Comparison of ENCODE assay signal across 12 cellular contexts in genomic region chr1:117570988-117571409, GRCh38. TPM values are rescaled to one million over a fixed set of nuclear protein-coding genes. Genes with fewer than 3 reads are reported as not detected.
DNase-seq lines count a peak whose midpoint lies in the region; ATAC-seq and TF ChIP-seq lines count a peak whose summit lies in the region.
"Had no signal": no experiment of that assay in that cellular context is flagged by ENCODE, and none has a peak within 500 bp of the region (broad histone marks: within the 10 kb centered on the region; RNA-seq: fewer than 3 reads in every experiment).

No MANE protein-coding gene starts in this region.

- no peaks in the 10 kb centered on the region for H3K27me3 ChIP-seq in parathyroid adenoma (ENCODE audit: control insufficient read depth, insufficient read depth, low read length)
- H3K27me3 ChIP-seq: right lobe of liver had no signal

- H3K9ac ChIP-seq in parathyroid adenoma = no peak overlapping the region

- H3K79me2 ChIP-seq in parathyroid adenoma = no peaks in the 10 kb centered on the region

- H2AFZ ChIP-seq in parathyroid adenoma = peak overlapping the region; percentile 5

- DNase-seq in DMS79 treated with DMSO at 0.1 percent for 48 hours (lab: John Stamatoyannopoulos, UW) = peak; percentile 26
- peak; percentile 76 for DNase-seq in NCI-H187 treated with DMSO at 0.1 percent for 48 hours (lab: John Stamatoyannopoulos, UW)
- peak; percentile 35 for DNase-seq in epithelial cell of esophagus (ENCODE audit: low read depth)
- no peak for DNase-seq in dermis blood vessel endothelial cell
- no peak for DNase-seq in NCI-H2227 (lab: John Stamatoyannopoulos, UW; ENCODE audit: unreplicated experiment)
- DNase-seq in NCI-H345 treated with DMSO at 0.1 percent for 48 hours (lab: John Stamatoyannopoulos, UW; ENCODE audit: unreplicated experiment) = no peak
- DNase-seq: hypothalamus, midbrain, NCI-H2171 treated with DMSO at 0.1 percent for 48 hours, right lobe of liver had no signal

- no peaks in the 10 kb centered on the region for H3K9me3 ChIP-seq in parathyroid adenoma (ENCODE audit: control insufficient read depth, low read length)
- H3K9me3 ChIP-seq: right lobe of liver had no signal

- TF ChIP-seq CTCF in epithelial cell of esophagus (IDR thresholded peaks at IDR 0.05; ENCODE audit: insufficient read depth, low read depth, low read length, missing control alignments) = no peak
- TF ChIP-seq CTCF in parathyroid adenoma (IDR thresholded peaks at IDR 0.05) = no peak

- peak overlapping the region; percentile 43 for H3K4me2 ChIP-seq in parathyroid adenoma (ENCODE audit: low read length)

- no peak overlapping the region for H3K4me3 ChIP-seq in epithelial cell of esophagus (ENCODE audit: low read length)
- no peak overlapping the region for H3K4me3 ChIP-seq in parathyroid adenoma (ENCODE audit: low read depth, low read length)
- H3K4me3 ChIP-seq: right lobe of liver had no signal

- H3K27ac ChIP-seq in parathyroid adenoma = peak overlapping the region; percentile 3
- H3K27ac ChIP-seq: right lobe of liver had no signal

- H3K4me1 ChIP-seq in parathyroid adenoma = peaks cover under 1% of the 10 kb centered on the region
- H3K4me1 ChIP-seq: right lobe of liver had no signal

- no peak for ATAC-seq in activated CD4-positive, CD25-positive, alpha-beta regulatory T cell treated with anti-CD3 and anti-CD28 coated beads, Interleukin-2, amount 50 U/mL, for 24 hours
- ATAC-seq: right lobe of liver had no signal

- no peaks in the 10 kb centered on the region for H3K36me3 ChIP-seq in parathyroid adenoma (ENCODE audit: control insufficient read depth, insufficient read depth, low read length)
- H3K36me3 ChIP-seq: right lobe of liver had no signal

RNA-seq across cellular contexts. Expression of gene TENT5C, which starts 34.8 kb away (rescaled TPM):
- 0.51 and 0.98 TPM in 2 replicates for total RNA-seq in dermis blood vessel endothelial cell

Comparison
In these comparisons a context has a peak if more than half of its experiments do, and no peak if none do; other contexts are left out.
1. DNase-seq: peak in DMS79 treated with DMSO at 0.1 percent for 48 hours (single experiment), NCI-H187 treated with DMSO at 0.1 percent for 48 hours (single experiment) and epithelial cell of esophagus (single experiment); none in dermis blood vessel endothelial cell (single experiment), NCI-H2227 (single experiment) and NCI-H345 treated with DMSO at 0.1 percent for 48 hours (single experiment).